In genomic region chr16:30711712-30712111, GRCh38 we compare ENCODE assay signal across 25 cellular contexts. TPM values are rescaled to one million over a fixed set of nuclear protein-coding genes. Genes with fewer than 3 reads are reported as not detected.
DNase-seq lines count a peak whose midpoint lies in the region; ATAC-seq and TF ChIP-seq lines count a peak whose summit lies in the region.
"Had no signal": no experiment of that assay in that cellular context is flagged by ENCODE, and none has a peak within 500 bp of the region (broad histone marks: within the 10 kb centered on the region; RNA-seq: fewer than 3 reads in every experiment).

No MANE protein-coding gene starts in this region.

- H3K4me2 ChIP-seq in OCI-LY7 (ENCODE audit: low read length): no peak overlapping the region
- H3K4me2 ChIP-seq: hepatocyte had no signal

- H3K9me2 ChIP-seq in OCI-LY7 (ENCODE audit: insufficient read depth, low read length): no peaks in the 10 kb centered on the region

- H3K4me1 Mint-ChIP-seq in stimulated activated naive CD8-positive, alpha-beta T cell treated with anti-CD3 and anti-CD28 coated beads, Interleukin-15, Interleukin-2, amounts not matched to agents 100 ng/mL and 50 ng/mL, for 24 hours (ENCODE audit: low read depth): peaks cover 30% of the 10 kb centered on the region
- H3K4me1 Mint-ChIP-seq in effector memory CD8-positive, alpha-beta T cell (ENCODE audit: low read depth in 2 of 2): peaks cover 19 to 22% of the 10 kb centered on the region in 2 donors
- H3K4me1 Mint-ChIP-seq: H9, nephron, WTC11 had no signal

- DNase-seq in stimulated activated naive CD8-positive, alpha-beta T cell treated with anti-CD3 and anti-CD28 coated beads, Interleukin-15, Interleukin-2, amounts not matched to agents 100 U/mL and 50 U/mL, for 24 hours: no peak
- no peak for DNase-seq in OCI-LY7 (ENCODE audit: low spot score)
- DNase-seq in effector memory CD8-positive, alpha-beta T cell: no peak
- no peak for DNase-seq in G401 (ENCODE audit: low spot score)
- no peak for DNase-seq in DMS79 (lab: John Stamatoyannopoulos, UW)
- DNase-seq: activated CD8-positive, alpha-beta memory T cell treated with anti-CD3 and anti-CD28 coated beads, Interleukin-2, amount 50 U/mL, for 48 hours; DMS153; gastrocnemius medialis; GF-D8; H9; left ventricle myocardium inferior; NCI-H1092 treated with DMSO at 0.1 percent for 48 hours; NCI-H187 treated with DMSO at 0.1 percent for 48 hours; NCI-H526 treated with DMSO at 0.1 percent for 48 hours; ovary; stimulated activated CD4-positive, alpha-beta T cell treated with anti-CD3 and anti-CD28 coated beads, Interleukin-4, amount 100 ng/mL, for 4 hours; stimulated activated naive CD8-positive, alpha-beta T cell treated with anti-CD3 and anti-CD28 coated beads, Interleukin-15, amount 100 ng/mL, for 72 hours; thyroid gland had no signal

- peak overlapping the region; percentile 32 for H3K27ac Mint-ChIP-seq in stimulated activated naive CD8-positive, alpha-beta T cell treated with anti-CD3 and anti-CD28 coated beads, Interleukin-15, Interleukin-2, amounts not matched to agents 100 ng/mL and 50 ng/mL, for 24 hours
- H3K27ac Mint-ChIP-seq in effector memory CD8-positive, alpha-beta T cell: peak overlapping the region; percentile 47 to 71
- H3K27ac Mint-ChIP-seq: H9; nephron; stimulated activated naive CD8-positive, alpha-beta T cell treated with anti-CD3 and anti-CD28 coated beads, Interleukin-15, amount 100 ng/mL, for 72 hours; WTC11 had no signal

- H3K36me3 ChIP-seq in OCI-LY7 (ENCODE audit: insufficient read depth, low read length): peaks cover 95% of the 10 kb centered on the region

- in situ Hi-C loops in G401 (cut with HindIII; ENCODE audit: low sequenced_read_pairs): no loop called here

- POLR2A ChIA-PET in OCI-LY7 (lab: Charles Lee): interaction anchor here (0.6 to 1.0 kb wide), 3 partner anchors 14 to 154 kb away, joined by 3 to 9 read pairs (median 3); no protein-coding TSS in a partner anchor

- H3K36me3 Mint-ChIP-seq in stimulated activated naive CD8-positive, alpha-beta T cell treated with anti-CD3 and anti-CD28 coated beads, Interleukin-15, Interleukin-2, amounts not matched to agents 100 ng/mL and 50 ng/mL, for 24 hours (ENCODE audit: low read depth): peaks cover 89% of the 10 kb centered on the region
- H3K36me3 Mint-ChIP-seq in effector memory CD8-positive, alpha-beta T cell (ENCODE audit: insufficient read depth): peaks cover 98% of the 10 kb centered on the region

- H3K27ac ChIP-seq in OCI-LY7 (ENCODE audit: low read depth, low read length, poor library complexity, severe bottlenecking): no peak overlapping the region
- H3K27ac ChIP-seq: cardiac muscle cell, gastrocnemius medialis, hepatocyte, HL-60, left ventricle myocardium inferior, ovary, thyroid gland had no signal

- no peaks in the 10 kb centered on the region for H3K9me3 ChIP-seq in OCI-LY7 (ENCODE audit: low read length)
- H3K9me3 ChIP-seq: gastrocnemius medialis, left ventricle myocardium inferior, ovary, thyroid gland had no signal

- H4K20me1 ChIP-seq in OCI-LY7 (ENCODE audit: insufficient read depth, low read length): no peaks in the 10 kb centered on the region

- no peak for TF ChIP-seq CTCF in OCI-LY7 (conservative IDR thresholded peaks at IDR 0.05; ENCODE audit: low read length)

- H3K79me2 ChIP-seq in OCI-LY7 (ENCODE audit: insufficient read depth, low read depth, low read length): 0 out of 2 replicates have a peak, but pooled peaks cover 3% of the 10 kb centered on the region

- H2AFZ ChIP-seq in OCI-LY7 (ENCODE audit: low read length): no peak overlapping the region
- H2AFZ ChIP-seq: hepatocyte had no signal

- BruUV-seq in OCI-LY7 (replicated peaks; lab: Mats Ljungman, UMichigan): TSS peak; percentile 82

- no peak for ATAC-seq in stimulated activated naive CD8-positive, alpha-beta T cell treated with anti-CD3 and anti-CD28 coated beads, Interleukin-15, Interleukin-2, amounts not matched to agents 100 U/mL and 50 U/mL, for 24 hours
- ATAC-seq in effector memory CD8-positive, alpha-beta T cell (replicated peaks): no peak
- no peak for ATAC-seq in HG02623 (IDR thresholded peaks at IDR 0.05; ENCODE audit: unreplicated experiment)
- ATAC-seq: gastrocnemius medialis; stimulated activated naive CD8-positive, alpha-beta T cell treated with anti-CD3 and anti-CD28 coated beads, Interleukin-15, amount 100 ng/mL, for 72 hours; WTC11 had no signal

- H3K4me3 Mint-ChIP-seq in stimulated activated naive CD8-positive, alpha-beta T cell treated with anti-CD3 and anti-CD28 coated beads, Interleukin-15, Interleukin-2, amounts not matched to agents 100 ng/mL and 50 ng/mL, for 24 hours: no peak overlapping the region
- H3K4me3 Mint-ChIP-seq in effector memory CD8-positive, alpha-beta T cell: no peak overlapping the region
- H3K4me3 Mint-ChIP-seq: H9; nephron; stimulated activated naive CD8-positive, alpha-beta T cell treated with anti-CD3 and anti-CD28 coated beads, Interleukin-15, amount 100 ng/mL, for 72 hours; WTC11 had no signal

- no peaks in the 10 kb centered on the region for H3K4me1 ChIP-seq in OCI-LY7 (ENCODE audit: insufficient read depth, low read length, poor library complexity, severe bottlenecking)
- H3K4me1 ChIP-seq: gastrocnemius medialis, left ventricle myocardium inferior, thyroid gland had no signal

- H3K4me3 ChIP-seq in OCI-LY7 (ENCODE audit: low read depth, low read length, poor library complexity, severe bottlenecking): no peak overlapping the region
- H3K4me3 ChIP-seq: cardiac muscle cell, gastrocnemius medialis, hepatocyte, left ventricle myocardium inferior, ovary, thyroid gland had no signal

- H3K9me3 Mint-ChIP-seq in stimulated activated naive CD8-positive, alpha-beta T cell treated with anti-CD3 and anti-CD28 coated beads, Interleukin-15, Interleukin-2, amounts not matched to agents 100 ng/mL and 50 ng/mL, for 24 hours: no peaks in the 10 kb centered on the region
- H3K9me3 Mint-ChIP-seq in effector memory CD8-positive, alpha-beta T cell: no peaks in the 10 kb centered on the region
- H3K9me3 Mint-ChIP-seq: H9; nephron; stimulated activated naive CD8-positive, alpha-beta T cell treated with anti-CD3 and anti-CD28 coated beads, Interleukin-15, amount 100 ng/mL, for 72 hours; WTC11 had no signal

- CTCF ChIA-PET in OCI-LY7 (lab: Charles Lee; ENCODE audit: unreplicated experiment): no interaction called here

- no peaks in the 10 kb centered on the region for H3K27me3 Mint-ChIP-seq in stimulated activated naive CD8-positive, alpha-beta T cell treated with anti-CD3 and anti-CD28 coated beads, Interleukin-15, Interleukin-2, amounts not matched to agents 100 ng/mL and 50 ng/mL, for 24 hours
- no peaks in the 10 kb centered on the region for H3K27me3 Mint-ChIP-seq in effector memory CD8-positive, alpha-beta T cell
- H3K27me3 Mint-ChIP-seq: stimulated activated naive CD8-positive, alpha-beta T cell treated with anti-CD3 and anti-CD28 coated beads, Interleukin-15, amount 100 ng/mL, for 72 hours had no signal

- intact Hi-C loops in OCI-LY7 (cut with micrococcal nuclease; ENCODE audit: unreplicated experiment): no loop called here

RNA-seq across cellular contexts. Expression of gene SRCAP, which starts 12.7 kb away (rescaled TPM):
- total RNA-seq in OCI-LY7 (2014; rRNA removed; shearing (Covaris generic)): 15.6 and 41.8 TPM in 2 replicates
- total RNA-seq in OCI-LY7 (2022): 92.6 and 93.7 TPM in 2 replicates
- total RNA-seq in G401 (2014; rRNA removed; shearing (Covaris generic)): 3.6 and 4.1 TPM in 2 replicates

RNA-seq across cellular contexts. Expression of gene PHKG2, which starts 36.5 kb away (rescaled TPM):
- 37.6 and 40.5 TPM in 2 replicates for total RNA-seq in OCI-LY7 (2014; rRNA removed; shearing (Covaris generic))
- 41.9 and 46.5 TPM in 2 replicates for total RNA-seq in OCI-LY7 (2022)
- total RNA-seq in G401 (2014; rRNA removed; shearing (Covaris generic)): 35.9 TPM in 2 replicates

RNA-seq across cellular contexts. Expression of gene CFAP119, which starts 50.1 kb away (rescaled TPM):
- total RNA-seq in OCI-LY7 (2014; rRNA removed; shearing (Covaris generic)): 20.7 and 27.4 TPM in 2 replicates
- 25.0 and 27.4 TPM in 2 replicates for total RNA-seq in OCI-LY7 (2022)
- total RNA-seq in G401 (2014; rRNA removed; shearing (Covaris generic)): 2.4 and 6.5 TPM in 2 replicates

RNA-seq across cellular contexts. Expression of gene RNF40, which starts 50.4 kb away (rescaled TPM):
- 54.8 and 70.5 TPM in 2 replicates for total RNA-seq in OCI-LY7 (2014; rRNA removed; shearing (Covaris generic))
- total RNA-seq in OCI-LY7 (2022): 108 and 120 TPM in 2 replicates
- total RNA-seq in G401 (2014; rRNA removed; shearing (Covaris generic)): 136 and 189 TPM in 2 replicates

RNA-seq across cellular contexts. Expression of gene FBRS, which starts 53.5 kb away (rescaled TPM):
- 31.8 and 36.8 TPM in 2 replicates for total RNA-seq in OCI-LY7 (2014; rRNA removed; shearing (Covaris generic))
- total RNA-seq in OCI-LY7 (2022): 89.8 and 97.5 TPM in 2 replicates
- total RNA-seq in G401 (2014; rRNA removed; shearing (Covaris generic)): 20.3 and 24.1 TPM in 2 replicates
